Comparison of ENCODE assay signal across 10 cellular contexts in genomic region chr10:73263948-73264347, GRCh38. TPM values are rescaled to one million over a fixed set of nuclear protein-coding genes. Genes with fewer than 3 reads are reported as not detected.
DNase-seq lines count a peak whose midpoint lies in the region; ATAC-seq, FAIRE-seq and TF ChIP-seq lines count a peak whose summit lies in the region.
"Had no signal": no experiment of that assay in that cellular context is flagged by ENCODE, and none has a peak within 500 bp of the region (broad histone marks: within the 10 kb centered on the region; RNA-seq: fewer than 3 reads in every experiment).

No MANE protein-coding gene starts in this region.

- no peak overlapping the region for H3K27ac Mint-ChIP-seq in endodermal cell

- peak; percentile 17 for DNase-seq in DMS 273 (lab: John Stamatoyannopoulos, UW; ENCODE audit: unreplicated experiment)
- DNase-seq in DMS 273 treated with DMSO at 0.1 percent for 48 hours (lab: John Stamatoyannopoulos, UW) = no peak
- peak; percentile 34 for DNase-seq in NAMALWA (ENCODE audit: low spot score)
- no peak for DNase-seq in endodermal cell
- no peak for DNase-seq in retinal pigment epithelial cell (ENCODE audit: low read depth)
- DNase-seq in pancreas = no peak
- DNase-seq in GF-D8 (lab: John Stamatoyannopoulos, UW) = no peak

- H3K9me3 ChIP-seq in endodermal cell (ENCODE audit: control insufficient read depth, low read length) = peaks cover 23% of the 10 kb centered on the region
- no peaks in the 10 kb centered on the region for H3K9me3 ChIP-seq in pancreas

- no peak overlapping the region for H3K4me3 ChIP-seq in endodermal cell (ENCODE audit: low read length)
- H3K4me3 ChIP-seq in retinal pigment epithelial cell (ENCODE audit: low read length) = no peak overlapping the region
- H3K4me3 ChIP-seq in pancreas = no peak overlapping the region
- H3K4me3 ChIP-seq: BLaER1 had no signal

- TF ChIP-seq CTCF in endodermal cell (conservative IDR thresholded peaks at IDR 0.05) = peak; percentile 75
- peak; percentile 57 for TF ChIP-seq CTCF in retinal pigment epithelial cell (conservative IDR thresholded peaks at IDR 0.05; ENCODE audit: low read depth, low read length)
- peak in 2 of 4 donors; percentile 13 to 25 for TF ChIP-seq CTCF in pancreas (IDR thresholded peaks at IDR 0.05)

- no peak for ATAC-seq in pancreas
- no peak for ATAC-seq in HG03378 (IDR thresholded peaks at IDR 0.05; ENCODE audit: unreplicated experiment)

- no peak overlapping the region for H3K27ac ChIP-seq in endodermal cell (ENCODE audit: low read depth, low read length)
- no peak overlapping the region for H3K27ac ChIP-seq in pancreas
- H3K27ac ChIP-seq: BLaER1 had no signal

- H3K4me1 Mint-ChIP-seq in endodermal cell = peaks cover 1% of the 10 kb centered on the region

- H3K27me3 ChIP-seq in endodermal cell (ENCODE audit: control insufficient read depth, insufficient read depth, low read length, poor library complexity, severe bottlenecking) = no peaks in the 10 kb centered on the region
- H3K27me3 ChIP-seq in pancreas = no peaks in the 10 kb centered on the region
- H3K27me3 ChIP-seq: BLaER1 had no signal

- H3K9ac ChIP-seq in endodermal cell (ENCODE audit: extremely low read depth, low read length, poor library complexity, severe bottlenecking) = no peak overlapping the region
- H3K9ac ChIP-seq: BLaER1 had no signal

- no peaks in the 10 kb centered on the region for H3K27me3 Mint-ChIP-seq in endodermal cell (ENCODE audit: insufficient read depth)

- no peaks in the 10 kb centered on the region for H3K36me3 Mint-ChIP-seq in endodermal cell (ENCODE audit: low read depth)

- intact Hi-C loops in pancreas (cut with DNase I) = no loop called here

- no peak for FAIRE-seq in pancreas (lab: Jason Lieb, UNC)
- FAIRE-seq: colon had no signal

- no peak overlapping the region for H3K4me3 Mint-ChIP-seq in endodermal cell

- peaks cover 21% of the 10 kb centered on the region for H3K9me3 Mint-ChIP-seq in endodermal cell

- H3K4me1 ChIP-seq in endodermal cell (ENCODE audit: control insufficient read depth, insufficient read depth, low read length) (no peaks in the 10 kb centered on the region), pancreas (no peaks in the 10 kb centered on the region)
- H3K4me1 ChIP-seq: BLaER1 had no signal

- H3K36me3 ChIP-seq in endodermal cell (ENCODE audit: control insufficient read depth, insufficient read depth, low read length) (no peaks in the 10 kb centered on the region), pancreas (no peaks in the 10 kb centered on the region)
- H3K36me3 ChIP-seq: BLaER1 had no signal

RNA-seq across cellular contexts. Expression of gene MRPS16, which starts 11.5 kb away (rescaled TPM):
- total RNA-seq in endodermal cell = 100 to 1,000 TPM in 1 of 2 donors, 10 to 100 TPM in 1; 100.0 to 104 TPM
- 96.6 TPM for polyA plus RNA-seq in endodermal cell (2013, experiment 1 of 2)
- 99.0 TPM for polyA plus RNA-seq in endodermal cell (2013, experiment 2 of 2)
- total RNA-seq in pancreas = 10 to 100 TPM; 24.1 to 46.0 (median 42.9) TPM
- polyA plus RNA-seq in pancreas = 10 to 100 TPM; 25.6 to 34.2 TPM

RNA-seq across cellular contexts. Expression of gene DNAJC9, which starts 16.9 kb away (rescaled TPM):
- total RNA-seq in endodermal cell (10 to 100 TPM; 33.3 to 37.1 TPM), pancreas (1 to 10 TPM; 3.7 to 6.7 (median 4.9) TPM)
- 38.7 TPM for polyA plus RNA-seq in endodermal cell (2013, experiment 1 of 2)
- polyA plus RNA-seq in endodermal cell (2013, experiment 2 of 2) = 39.2 TPM
- polyA plus RNA-seq in pancreas = 1 to 10 TPM; 4.9 to 8.5 TPM

Comparison
In these comparisons a context has a peak if more than half of its experiments do, and no peak if none do; other contexts are left out.
1. DNase-seq: peak in DMS 273 (single experiment) and NAMALWA (single experiment); none in DMS 273 treated with DMSO at 0.1 percent for 48 hours (single experiment), endodermal cell (single experiment), retinal pigment epithelial cell (single experiment), pancreas (0 of 6) and GF-D8 (single experiment).
2. RNA of gene DNAJC9, which starts 16.9 kb away (total RNA-seq): 33.3 to 37.1 TPM in endodermal cell; 3.7 to 6.7 TPM in pancreas; every median in the first group is over 4 times any median in the second.